8 cellular contexts compared by ENCODE assay signal in genomic region chr11:46918087-46918751, GRCh38.
A peak's percentile ranks its signal among the peaks of the same experiment; 100 is the strongest.
DNase-seq lines count a peak whose midpoint lies in the region; ATAC-seq and TF ChIP-seq lines count a peak whose summit lies in the region.

LRP4 (minus strand) TSS chr11:46918550; CDS start chr11:46918379, 171 bp downstream.

- no CpG with 5 or more reads among the region's 95 CpGs for WGBS in iPS DF 6.9 (ENCODE audit: insufficient coverage, insufficient read length)

- H3K27me3 ChIP-seq in RWPE2 (ENCODE audit: insufficient read depth, poor library complexity, severe bottlenecking) (no peaks in the 10 kb centered on the region), iPS DF 6.9 (ENCODE audit: control insufficient read depth, insufficient read depth, low read length) (peaks cover 2% of the 10 kb centered on the region; the same call in 1 of the 2 replicates)

- peak; percentile 50 for ATAC-seq in GM21390 (IDR thresholded peaks at IDR 0.05; ENCODE audit: unreplicated experiment)
- ATAC-seq in RWPE2 (ENCODE audit: low read depth): peak; percentile 19
- no peak for ATAC-seq in HG03354 (IDR thresholded peaks at IDR 0.05; ENCODE audit: poor library complexity, severe bottlenecking, unreplicated experiment)

- H3K36me3 ChIP-seq in RWPE2 (ENCODE audit: low read depth): no peaks in the 10 kb centered on the region
- H3K36me3 ChIP-seq in iPS DF 6.9 (ENCODE audit: control insufficient read depth, insufficient read depth, low read length): no peaks in the 10 kb centered on the region

- H3K4me1 ChIP-seq in RWPE2 (ENCODE audit: insufficient read depth, poor library complexity, severe bottlenecking) (peaks cover 10% of the 10 kb centered on the region), iPS DF 6.9 (ENCODE audit: control insufficient read depth, insufficient read depth, low read length) (peaks cover 3% of the 10 kb centered on the region; the same call in 1 of the 2 replicates)

- no peaks in the 10 kb centered on the region for H3K9me3 ChIP-seq in RWPE2 (ENCODE audit: severe bottlenecking)
- H3K9me3 ChIP-seq in iPS DF 6.9 (ENCODE audit: control insufficient read depth, insufficient read depth, low read length): no peaks in the 10 kb centered on the region

- in situ Hi-C loops in astrocyte of the spinal cord (cut with HindIII; ENCODE audit: low sequenced_read_pairs): no loop called here

- H3K27ac ChIP-seq in RWPE2 (ENCODE audit: poor library complexity, severe bottlenecking) (peak within 1 kb of the TSS; percentile 56), iPS DF 6.9 (ENCODE audit: low read length) (no peak within 1 kb of the TSS)

- H3K4me3 ChIP-seq in RWPE2 (ENCODE audit: severe bottlenecking) (peak within 1 kb of the TSS; percentile 81), astrocyte of the spinal cord (ENCODE audit: low read depth, low read length) (peak within 1 kb of the TSS; percentile 66), iPS DF 6.9 (ENCODE audit: low read length) (peak within 1 kb of the TSS; percentile 53), skeletal muscle cell (ENCODE audit: low read depth, low read length) (peak within 1 kb of the TSS; percentile 65)

- DNase-seq in AG20443 (ENCODE audit: low spot score) (peak; percentile 72), RWPE2 (ENCODE audit: low spot score) (no peak), astrocyte of the spinal cord (ENCODE audit: low read depth, low spot score) (no peak), iPS DF 6.9 (ENCODE audit: low read depth, low spot score) (no peak), skeletal muscle cell (ENCODE audit: low read depth) (no peak), GOT3 (lab: John Stamatoyannopoulos, UW) (no peak)

- no peak for TF ChIP-seq CTCF in RWPE2 (IDR thresholded peaks at IDR 0.05; ENCODE audit: poor library complexity, severe bottlenecking)
- TF ChIP-seq CTCF in astrocyte of the spinal cord (IDR thresholded peaks at IDR 0.05; ENCODE audit: low read depth, low read length): no peak
